8 cellular contexts compared by ENCODE assay signal in genomic region chrX:11381464-11381863, GRCh38.
DNase-seq lines count a peak whose midpoint lies in the region; ATAC-seq and FAIRE-seq lines count a peak whose summit lies in the region.

No MANE protein-coding gene starts in this region.

- peak; percentile 3 for FAIRE-seq in TTC549 (lab: Jason Lieb, UNC)

- ATAC-seq in GM21529 (IDR thresholded peaks at IDR 0.05; ENCODE audit: unreplicated experiment): peak; percentile 97

- DNase-seq in activated CD4-positive, alpha-beta T cell treated with anti-CD3 and anti-CD28 coated beads for 48 hours: peak; percentile 5
- no peak for DNase-seq in activated CD4-positive, alpha-beta T cell treated with anti-CD3 and anti-CD28 coated beads for 1 hour
- DNase-seq in LHCN-M2 (ENCODE audit: low read depth) (peak; percentile 69), glomerular endothelial cell (ENCODE audit: extremely low read depth, low read depth, low spot score) (peak; percentile 23), pulmonary artery endothelial cell (ENCODE audit: low read depth, low spot score) (peak; percentile 32), KG1 (lab: John Stamatoyannopoulos, UW) (no peak)

Comparison
In these comparisons a context has a peak if more than half of its experiments do, and no peak if none do; other contexts are left out.
1. DNase-seq: peak in activated CD4-positive, alpha-beta T cell treated with anti-CD3 and anti-CD28 coated beads for 48 hours (single experiment), LHCN-M2 (single experiment), glomerular endothelial cell (single experiment) and pulmonary artery endothelial cell (single experiment); none in activated CD4-positive, alpha-beta T cell treated with anti-CD3 and anti-CD28 coated beads for 1 hour (single experiment) and KG1 (single experiment).